Comparison of ENCODE assay signal across 11 cellular contexts in the genomic region with DNA sequence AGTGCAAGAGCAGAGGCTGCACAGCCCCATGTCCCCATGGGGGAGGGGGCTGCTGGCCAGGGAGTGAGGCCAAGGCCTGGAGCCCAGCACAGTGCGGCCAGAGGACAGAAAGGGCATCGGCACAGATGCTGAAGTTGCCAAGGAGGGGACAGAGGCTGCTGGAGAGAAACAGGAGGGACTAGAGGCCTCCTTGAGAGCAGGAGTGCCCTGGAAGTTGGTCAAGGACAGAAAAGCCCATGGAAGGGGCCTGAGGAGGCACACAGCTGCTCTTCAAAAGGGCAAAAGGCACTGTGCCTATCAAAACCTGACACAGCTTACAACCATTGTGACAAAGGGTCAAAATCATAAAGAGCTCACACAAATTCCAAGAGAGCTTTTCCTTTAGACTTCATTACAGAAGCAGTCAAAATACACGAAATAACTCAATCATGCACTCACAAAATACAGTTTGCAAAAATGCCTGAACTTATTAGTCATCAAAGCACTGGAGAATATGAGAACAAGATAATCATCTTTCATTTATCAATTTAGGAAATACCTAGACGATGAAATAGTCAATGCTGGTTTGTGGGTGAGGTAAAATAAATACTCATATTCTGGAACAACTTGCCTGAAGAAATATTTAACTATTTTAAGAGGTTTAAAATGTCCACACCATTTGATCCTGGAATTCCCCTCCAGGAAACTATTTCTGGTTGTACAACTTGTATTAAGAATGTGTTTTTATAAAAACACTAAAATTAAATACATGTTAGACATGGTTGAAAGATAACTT.
DNase-seq lines count a peak whose midpoint lies in the region; ATAC-seq and TF ChIP-seq lines count a peak whose summit lies in the region.
"Had no signal": no experiment of that assay in that cellular context is flagged by ENCODE, and none has a peak within 500 bp of the region (broad histone marks: within the 10 kb centered on the region; RNA-seq: fewer than 3 reads in every experiment).

No MANE protein-coding gene starts in this region.

- H3K9ac ChIP-seq in skeletal muscle satellite cell (ENCODE audit: low read depth, low read length): peak overlapping the region; percentile 68

- TF ChIP-seq CTCF in gastroesophageal sphincter (IDR thresholded peaks at IDR 0.05): no peak
- no peak for TF ChIP-seq CTCF in gastrocnemius medialis (IDR thresholded peaks at IDR 0.05 in 4 of 5, conservative IDR thresholded peaks at IDR 0.05 in 1 of 5)

- H3K36me3 ChIP-seq in gastroesophageal sphincter (peaks cover 0 to 92% of the 10 kb centered on the region in 2 donors), skeletal muscle satellite cell (ENCODE audit: insufficient read depth, low read length) (peaks cover 26% of the 10 kb centered on the region), gastrocnemius medialis (peaks cover 0 to 95% of the 10 kb centered on the region in 2 donors)

- peak overlapping the region; percentile 68 for H3K4me2 ChIP-seq in skeletal muscle satellite cell (ENCODE audit: low read length)

- H3K27me3 ChIP-seq in gastroesophageal sphincter: no peaks in the 10 kb centered on the region
- no peaks in the 10 kb centered on the region for H3K27me3 ChIP-seq in skeletal muscle satellite cell (ENCODE audit: control insufficient read depth, insufficient read depth, low read length)
- no peaks in the 10 kb centered on the region for H3K27me3 ChIP-seq in gastrocnemius medialis
- H3K27me3 ChIP-seq: esophagus muscularis mucosa had no signal

- H3K4me1 ChIP-seq in gastroesophageal sphincter: peaks cover 0 to 32% (median 0%) of the 10 kb centered on the region in 3 donors
- H3K4me1 ChIP-seq in skeletal muscle satellite cell (ENCODE audit: control insufficient read depth, insufficient read depth, low read length): peaks cover 39% of the 10 kb centered on the region
- H3K4me1 ChIP-seq in gastrocnemius medialis: peaks cover 0 to 2% of the 10 kb centered on the region in 2 donors

- TF ChIP-seq POLR2A in gastroesophageal sphincter (IDR thresholded peaks at IDR 0.05): no peak
- no peak for TF ChIP-seq POLR2A in gastrocnemius medialis (IDR thresholded peaks at IDR 0.05)

- H3K9me3 ChIP-seq in gastroesophageal sphincter: no peaks in the 10 kb centered on the region
- H3K9me3 ChIP-seq in skeletal muscle satellite cell (replicated peaks; ENCODE audit: low read length): no peaks in the 10 kb centered on the region
- H3K9me3 ChIP-seq in gastrocnemius medialis: no peaks in the 10 kb centered on the region
- H3K9me3 ChIP-seq: esophagus muscularis mucosa had no signal

- in situ Hi-C loops in gastrocnemius medialis (cut with MboI; ENCODE audit: low sequenced_read_pairs in 4 of 4): no loop called here

- H3K4me3 ChIP-seq in gastroesophageal sphincter (no peak overlapping the region), skeletal muscle satellite cell (ENCODE audit: low read length) (peak overlapping the region; percentile 28), gastrocnemius medialis (no peak overlapping the region)
- H3K4me3 ChIP-seq: esophagus muscularis mucosa had no signal

- TF ChIP-seq EP300 in gastroesophageal sphincter (IDR thresholded peaks at IDR 0.05): no peak

- intact Hi-C loops in gastrocnemius medialis (cut with DNase I; ENCODE audit: low total_unique reads): no loop called here

- ATAC-seq in SK-N-SH treated with all-trans-retinoic acid at 6 μM for 48 hours: peak; percentile 71
- ATAC-seq in gastroesophageal sphincter: no peak
- no peak for ATAC-seq in gastrocnemius medialis
- ATAC-seq in HG02678 (IDR thresholded peaks at IDR 0.05; ENCODE audit: unreplicated experiment): no peak

- DNase-seq in ELR (ENCODE audit: low read depth): peak; percentile 92
- DNase-seq in activated CD8-positive, alpha-beta memory T cell treated with anti-CD3 and anti-CD28 coated beads, Interleukin-2, amount 50 U/mL, for 48 hours: no peak
- DNase-seq in gastrocnemius medialis: no peak
- DNase-seq in cortex of kidney (lab: John Stamatoyannopoulos, UW): no peak
- DNase-seq: NCI-H146; stimulated activated naive CD4-positive, alpha-beta T cell had no signal

- WGBS in gastroesophageal sphincter (ENCODE audit: low coverage in 1 of 2), 2 donors: 37 to 38% methylated on average over 3 to 4 of the region's 4 CpGs

- H3K27ac ChIP-seq in gastroesophageal sphincter: peak overlapping the region in 3 of 4 donors; percentile 25 to 38 (median 26)
- H3K27ac ChIP-seq in gastrocnemius medialis: no peak overlapping the region

TF ChIP-seq in SK-N-SH treated with all-trans-retinoic acid at 6 μM for 48 hours, 23 proteins besides CTCF, POLR2A, EP300 and RAD21 (continues in another document):
- TF ChIP-seq, protein P1, sequence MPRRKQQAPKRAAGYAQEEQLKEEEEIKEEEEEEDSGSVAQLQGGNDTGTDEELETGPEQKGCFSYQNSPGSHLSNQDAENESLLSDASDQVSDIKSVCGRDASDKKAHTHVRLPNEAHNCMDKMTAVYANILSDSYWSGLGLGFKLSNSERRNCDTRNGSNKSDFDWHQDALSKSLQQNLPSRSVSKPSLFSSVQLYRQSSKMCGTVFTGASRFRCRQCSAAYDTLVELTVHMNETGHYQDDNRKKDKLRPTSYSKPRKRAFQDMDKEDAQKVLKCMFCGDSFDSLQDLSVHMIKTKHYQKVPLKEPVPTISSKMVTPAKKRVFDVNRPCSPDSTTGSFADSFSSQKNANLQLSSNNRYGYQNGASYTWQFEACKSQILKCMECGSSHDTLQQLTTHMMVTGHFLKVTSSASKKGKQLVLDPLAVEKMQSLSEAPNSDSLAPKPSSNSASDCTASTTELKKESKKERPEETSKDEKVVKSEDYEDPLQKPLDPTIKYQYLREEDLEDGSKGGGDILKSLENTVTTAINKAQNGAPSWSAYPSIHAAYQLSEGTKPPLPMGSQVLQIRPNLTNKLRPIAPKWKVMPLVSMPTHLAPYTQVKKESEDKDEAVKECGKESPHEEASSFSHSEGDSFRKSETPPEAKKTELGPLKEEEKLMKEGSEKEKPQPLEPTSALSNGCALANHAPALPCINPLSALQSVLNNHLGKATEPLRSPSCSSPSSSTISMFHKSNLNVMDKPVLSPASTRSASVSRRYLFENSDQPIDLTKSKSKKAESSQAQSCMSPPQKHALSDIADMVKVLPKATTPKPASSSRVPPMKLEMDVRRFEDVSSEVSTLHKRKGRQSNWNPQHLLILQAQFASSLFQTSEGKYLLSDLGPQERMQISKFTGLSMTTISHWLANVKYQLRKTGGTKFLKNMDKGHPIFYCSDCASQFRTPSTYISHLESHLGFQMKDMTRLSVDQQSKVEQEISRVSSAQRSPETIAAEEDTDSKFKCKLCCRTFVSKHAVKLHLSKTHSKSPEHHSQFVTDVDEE (CRISPR knock-in tag; IDR thresholded peaks at IDR 0.05): 0 out of 2 replicates have a peak, but pooled peaks have one; percentile 27
- TF ChIP-seq ZFP30 (CRISPR knock-in tag; IDR thresholded peaks at IDR 0.05) (no peak), ISL1 (CRISPR knock-in tag; IDR thresholded peaks at IDR 0.05) (peak; percentile 97), ZFP3 (CRISPR knock-in tag; IDR thresholded peaks at IDR 0.05) (peak; percentile 48; the same call in 1 of the 2 replicates), TOX (CRISPR knock-in tag; IDR thresholded peaks at IDR 0.05; ENCODE audit: borderline replicate concordance) (peak; percentile 26; the same call in 1 of the 2 replicates), TCF4 (CRISPR knock-in tag; IDR thresholded peaks at IDR 0.05; ENCODE audit: borderline replicate concordance) (no peak), CSDC2 (CRISPR knock-in tag; IDR thresholded peaks at IDR 0.05) (peak; percentile 91; the same call in 1 of the 2 replicates), PPARA (CRISPR knock-in tag; IDR thresholded peaks at IDR 0.05; ENCODE audit: borderline replicate concordance) (no peak), ARNTL (CRISPR knock-in tag; IDR thresholded peaks at IDR 0.05; ENCODE audit: borderline replicate concordance, low read depth) (no peak), BACH2 (CRISPR knock-in tag; IDR thresholded peaks at IDR 0.05; ENCODE audit: borderline replicate concordance) (no peak), ZNF70 (CRISPR knock-in tag; IDR thresholded peaks at IDR 0.05) (no peak)
- TF ChIP-seq, protein P2, sequence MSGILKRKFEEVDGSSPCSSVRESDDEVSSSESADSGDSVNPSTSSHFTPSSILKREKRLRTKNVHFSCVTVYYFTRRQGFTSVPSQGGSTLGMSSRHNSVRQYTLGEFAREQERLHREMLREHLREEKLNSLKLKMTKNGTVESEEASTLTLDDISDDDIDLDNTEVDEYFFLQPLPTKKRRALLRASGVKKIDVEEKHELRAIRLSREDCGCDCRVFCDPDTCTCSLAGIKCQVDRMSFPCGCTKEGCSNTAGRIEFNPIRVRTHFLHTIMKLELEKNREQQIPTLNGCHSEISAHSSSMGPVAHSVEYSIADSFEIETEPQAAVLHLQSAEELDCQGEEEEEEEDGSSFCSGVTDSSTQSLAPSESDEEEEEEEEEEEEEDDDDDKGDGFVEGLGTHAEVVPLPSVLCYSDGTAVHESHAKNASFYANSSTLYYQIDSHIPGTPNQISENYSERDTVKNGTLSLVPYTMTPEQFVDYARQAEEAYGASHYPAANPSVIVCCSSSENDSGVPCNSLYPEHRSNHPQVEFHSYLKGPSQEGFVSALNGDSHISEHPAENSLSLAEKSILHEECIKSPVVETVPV (CRISPR knock-in tag; IDR thresholded peaks at IDR 0.05): no peak
- TF ChIP-seq, protein P3, sequence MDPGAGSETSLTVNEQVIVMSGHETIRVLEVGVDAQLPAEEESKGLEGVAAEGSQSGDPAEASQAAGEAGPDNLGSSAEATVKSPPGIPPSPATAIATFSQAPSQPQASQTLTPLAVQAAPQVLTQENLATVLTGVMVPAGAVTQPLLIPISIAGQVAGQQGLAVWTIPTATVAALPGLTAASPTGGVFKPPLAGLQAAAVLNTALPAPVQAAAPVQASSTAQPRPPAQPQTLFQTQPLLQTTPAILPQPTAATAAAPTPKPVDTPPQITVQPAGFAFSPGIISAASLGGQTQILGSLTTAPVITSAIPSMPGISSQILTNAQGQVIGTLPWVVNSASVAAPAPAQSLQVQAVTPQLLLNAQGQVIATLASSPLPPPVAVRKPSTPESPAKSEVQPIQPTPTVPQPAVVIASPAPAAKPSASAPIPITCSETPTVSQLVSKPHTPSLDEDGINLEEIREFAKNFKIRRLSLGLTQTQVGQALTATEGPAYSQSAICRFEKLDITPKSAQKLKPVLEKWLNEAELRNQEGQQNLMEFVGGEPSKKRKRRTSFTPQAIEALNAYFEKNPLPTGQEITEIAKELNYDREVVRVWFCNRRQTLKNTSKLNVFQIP (CRISPR knock-in tag; IDR thresholded peaks at IDR 0.05; ENCODE audit: borderline replicate concordance, low read depth): no peak; the same call in 1 of the 2 replicates

Comparison
In these comparisons a context has a peak if more than half of its experiments do, and no peak if none do; other contexts are left out.
1. H3K27ac ChIP-seq: peak in gastroesophageal sphincter (3 of 4); none in gastrocnemius medialis (0 of 4).